In the genomic region with DNA sequence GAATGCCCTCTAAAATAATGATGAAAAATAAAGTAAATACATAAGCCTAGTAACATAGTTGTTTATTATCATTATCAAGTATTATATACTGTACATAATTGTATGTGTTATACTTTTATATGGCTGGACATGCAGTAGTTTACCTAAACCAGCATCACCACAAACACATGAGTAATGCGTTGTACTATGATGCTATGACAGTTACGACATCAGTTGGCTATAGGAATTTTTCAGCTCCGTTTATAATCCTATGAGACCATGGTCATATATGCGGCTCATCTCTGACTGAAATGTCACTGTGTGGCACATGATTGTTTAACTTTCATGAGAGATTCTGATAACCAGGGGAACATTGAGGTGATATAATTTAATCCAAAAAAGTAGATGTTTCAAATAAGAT, we compare ENCODE assay signal across 26 cellular contexts.
"Had no signal": no experiment of that assay in that cellular context is flagged by ENCODE, and none has a peak within 500 bp of the region (broad histone marks: within the 10 kb centered on the region; RNA-seq: fewer than 3 reads in every experiment).

No MANE protein-coding gene starts in this region.

- H3K4me3 Mint-ChIP-seq: natural killer cell treated with Interleukin-12 subunit alpha and Interleukin-12 subunit beta and Interleukin-15 and Interleukin-18, amount 100 ng/mL, for 72 hours; neural progenitor cell; stimulated activated effector memory CD8-positive, alpha-beta T cell treated with anti-CD3 and anti-CD28 coated beads, Interleukin-12 subunit alpha, Interleukin-12 subunit beta, amount 100 ng/mL, for 72 hours had no signal

- H3K9me3 ChIP-seq: esophagus muscularis mucosa, gastrocnemius medialis, heart right ventricle, left lung, lower lobe of right lung, pancreas, suprapubic skin, thyroid gland, upper lobe of left lung, uterus had no signal

- H3K4me1 Mint-ChIP-seq: stimulated activated effector memory CD8-positive, alpha-beta T cell treated with anti-CD3 and anti-CD28 coated beads, Interleukin-12 subunit alpha, Interleukin-12 subunit beta, amount 100 ng/mL, for 72 hours had no signal

- H3K4me3 ChIP-seq: esophagus muscularis mucosa, gastrocnemius medialis, heart right ventricle, left lung, lower lobe of right lung, neural progenitor cell, pancreas, smooth muscle cell, suprapubic skin, thyroid gland, upper lobe of left lung, uterus had no signal

- H3K9me3 Mint-ChIP-seq: neural progenitor cell had no signal

- H3K27ac Mint-ChIP-seq: natural killer cell treated with Interleukin-12 subunit alpha and Interleukin-12 subunit beta and Interleukin-15 and Interleukin-18, amount 100 ng/mL, for 72 hours; neural progenitor cell; progenitor cell of endocrine pancreas; stimulated activated effector memory CD8-positive, alpha-beta T cell treated with anti-CD3 and anti-CD28 coated beads, Interleukin-12 subunit alpha, Interleukin-12 subunit beta, amount 100 ng/mL, for 72 hours had no signal

- H3K4me1 ChIP-seq: esophagus muscularis mucosa, gastrocnemius medialis, left lung, lower lobe of right lung, neural progenitor cell, pancreas, suprapubic skin, thyroid gland, upper lobe of left lung, uterus had no signal

- H3K36me3 Mint-ChIP-seq: memory B cell; natural killer cell treated with Interleukin-12 subunit alpha and Interleukin-12 subunit beta and Interleukin-15 and Interleukin-18, amount 100 ng/mL, for 72 hours; stimulated activated effector memory CD8-positive, alpha-beta T cell treated with anti-CD3 and anti-CD28 coated beads, Interleukin-12 subunit alpha, Interleukin-12 subunit beta, amount 100 ng/mL, for 72 hours had no signal

- H3K27ac ChIP-seq: epithelial cell of prostate, esophagus muscularis mucosa, gastrocnemius medialis, heart right ventricle, left lung, lower lobe of right lung, neural progenitor cell, pancreas, suprapubic skin, thyroid gland, upper lobe of left lung, uterus had no signal

- H3K27me3 Mint-ChIP-seq: memory B cell; natural killer cell treated with Interleukin-12 subunit alpha and Interleukin-12 subunit beta and Interleukin-15 and Interleukin-18, amount 100 ng/mL, for 72 hours; progenitor cell of endocrine pancreas had no signal

- H3K27me3 ChIP-seq: esophagus muscularis mucosa, gastrocnemius medialis, heart right ventricle, left lung, neural progenitor cell, pancreas, suprapubic skin, thyroid gland, upper lobe of left lung, uterus had no signal

- DNase-seq: effector memory CD4-positive, alpha-beta T cell; gastrocnemius medialis; heart right ventricle; hypothalamus; islet precursor cell; left lung; lower lobe of right lung; midbrain; nucleus accumbens; pancreas; right cardiac atrium; stimulated activated CD4-positive, alpha-beta T cell treated with anti-CD3 and anti-CD28 coated beads, Interleukin-2, amount 100 ng/mL, for 48 hours; stimulated activated CD8-positive, alpha-beta memory T cell treated with anti-CD3 and anti-CD28 coated beads, Interleukin-4, amount 100 ng/mL, for 48 hours; stimulated activated naive CD8-positive, alpha-beta T cell treated with anti-CD3 and anti-CD28 coated beads, Interleukin-15, Interleukin-2, amounts not matched to agents 100 U/mL and 50 U/mL, for 24 hours; thyroid gland; upper lobe of left lung; uterus had no signal

- H3K36me3 ChIP-seq: esophagus muscularis mucosa, gastrocnemius medialis, heart right ventricle, left lung, lower lobe of right lung, neural progenitor cell, pancreas, suprapubic skin, thyroid gland, upper lobe of left lung, uterus had no signal
